In genomic region chr15:91627473-91628309, GRCh38 we compare ENCODE assay signal across 11 cellular contexts.
DNase-seq lines count a peak whose midpoint lies in the region; ATAC-seq and TF ChIP-seq lines count a peak whose summit lies in the region.
"Had no signal": no experiment of that assay in that cellular context is flagged by ENCODE, and none has a peak within 500 bp of the region (broad histone marks: within the 10 kb centered on the region; RNA-seq: fewer than 3 reads in every experiment).

No MANE protein-coding gene starts in this region.

- H3K9ac ChIP-seq in SK-N-SH (no peak overlapping the region), neuronal stem cell (ENCODE audit: low read depth, low read length, poor library complexity) (no peak overlapping the region)
- H3K9ac ChIP-seq: KMS-11 had no signal

- H3K18ac ChIP-seq in neuronal stem cell (ENCODE audit: low read length), result no peak overlapping the region

- H3K27me3 ChIP-seq in SK-N-SH (ENCODE audit: insufficient read depth), result no peaks in the 10 kb centered on the region
- H3K27me3 ChIP-seq in left ventricle myocardium inferior (ENCODE audit: low read depth), result peaks cover 4% of the 10 kb centered on the region
- no peaks in the 10 kb centered on the region for H3K27me3 ChIP-seq in neuronal stem cell (ENCODE audit: control insufficient read depth in 3 of 3, insufficient read depth in 3 of 3, low read depth in 1 of 3, low read length in 3 of 3)

- no peak overlapping the region for H2BK15ac ChIP-seq in neuronal stem cell (ENCODE audit: low read length)

- no peaks in the 10 kb centered on the region for H3K9me3 ChIP-seq in SK-N-SH
- H3K9me3 ChIP-seq in left ventricle myocardium inferior (replicated peaks), result no peaks in the 10 kb centered on the region
- H3K9me3 ChIP-seq in neuronal stem cell (replicated peaks in 1 of 2; ENCODE audit: control insufficient read depth in 2 of 2, insufficient read depth in 1 of 2, low read depth in 1 of 2, low read length in 2 of 2), result no peaks in the 10 kb centered on the region

- H2BK120ac ChIP-seq in neuronal stem cell (ENCODE audit: low read depth, low read length), result no peak overlapping the region

- no peaks in the 10 kb centered on the region for H3K79me2 ChIP-seq in SK-N-SH (ENCODE audit: insufficient read depth)

- CTCF ChIA-PET in SK-N-SH (lab: Yijun Ruan, JAX), result interaction anchor here (0.6 to 2.3 kb wide), 4 partner anchors 13 to 1033 kb away, joined by 3 to 10 read pairs (median 4); no protein-coding TSS in a partner anchor

- no peak overlapping the region for H2BK5ac ChIP-seq in neuronal stem cell (ENCODE audit: low read length)

- POLR2A ChIA-PET in SK-N-SH (lab: Yijun Ruan, JAX), result no interaction called here

- no peak overlapping the region for H4K8ac ChIP-seq in neuronal stem cell (ENCODE audit: low read depth, low read length)

- H2BK12ac ChIP-seq in neuronal stem cell (ENCODE audit: low read length), result no peak overlapping the region

- H3K4ac ChIP-seq in neuronal stem cell (ENCODE audit: low read length), result no peak overlapping the region

- no peaks in the 10 kb centered on the region for H3K36me3 ChIP-seq in SK-N-SH (replicated peaks in 1 of 2; ENCODE audit: control insufficient read depth in 1 of 2, insufficient read depth in 2 of 2, low read length in 1 of 2)
- H3K36me3 ChIP-seq in left ventricle myocardium inferior, result no peaks in the 10 kb centered on the region
- H3K36me3 ChIP-seq in neuronal stem cell (replicated peaks in 1 of 2; ENCODE audit: control insufficient read depth in 2 of 2, insufficient read depth in 2 of 2, low read length in 2 of 2), result no peaks in the 10 kb centered on the region
- H3K36me3 ChIP-seq: WERI-Rb-1 had no signal

- DNase-seq in DMS79 (lab: John Stamatoyannopoulos, UW) (peak; percentile 31), SK-N-SH (peak; percentile 47), left ventricle myocardium inferior (peak; percentile 67), neuronal stem cell (ENCODE audit: low spot score) (no peak), NCI-H1694 treated with DMSO at 0.1 percent for 48 hours (lab: John Stamatoyannopoulos, UW) (no peak), NCI-H82 treated with DMSO at 0.1 percent for 48 hours (lab: John Stamatoyannopoulos, UW; ENCODE audit: unreplicated experiment) (no peak)
- DNase-seq: immature natural killer cell, WERI-Rb-1 had no signal

- H3F3A ChIP-seq in SK-N-SH (replicated peaks; ENCODE audit: insufficient read depth), result no peaks in the 10 kb centered on the region

- H3K79me1 ChIP-seq in neuronal stem cell (ENCODE audit: low read depth, low read length), result no peaks in the 10 kb centered on the region

- no peak overlapping the region for H4K91ac ChIP-seq in neuronal stem cell (ENCODE audit: low read depth, low read length, poor library complexity)

- no peak for ATAC-seq in esophagus mucosa
- ATAC-seq in GM21529 (IDR thresholded peaks at IDR 0.05; ENCODE audit: unreplicated experiment), result no peak

- no peak overlapping the region for H3K4me3 ChIP-seq in SK-N-SH (ENCODE audit: low read depth in 2 of 2, low read length in 1 of 2)
- H3K4me3 ChIP-seq in left ventricle myocardium inferior, result peak overlapping the region; percentile 12
- no peak overlapping the region for H3K4me3 ChIP-seq in neuronal stem cell (ENCODE audit: low read length in 2 of 2)

- intact Hi-C loops in left ventricle myocardium inferior (cut with micrococcal nuclease), result no loop called here

- no peak overlapping the region for H3K27ac ChIP-seq in SK-N-SH (ENCODE audit: low read depth in 2 of 2, low read length in 1 of 2)
- peak overlapping the region; percentile 88 for H3K27ac ChIP-seq in left ventricle myocardium inferior (replicated peaks)
- H3K27ac ChIP-seq in neuronal stem cell (replicated peaks; ENCODE audit: low read length), result no peak overlapping the region
- H3K27ac ChIP-seq: KMS-11, WERI-Rb-1 had no signal

- H3K4me1 ChIP-seq in SK-N-SH (ENCODE audit: control insufficient read depth in 1 of 2, insufficient read depth in 2 of 2, low read depth in 1 of 2, low read length in 1 of 2) (peaks cover 0 to 17% of the 10 kb centered on the region in 2 experiments; a peak in 2 of 4 replicates), left ventricle myocardium inferior (peaks cover 23% of the 10 kb centered on the region), neuronal stem cell (ENCODE audit: control insufficient read depth in 2 of 2, insufficient read depth in 1 of 2, low read depth in 1 of 2, low read length in 2 of 2) (peaks cover 2 to 10% of the 10 kb centered on the region in 2 donors)

- no peaks in the 10 kb centered on the region for H3K9me2 ChIP-seq in SK-N-SH

- H3K4me2 ChIP-seq in SK-N-SH, result no peak overlapping the region
- H3K4me2 ChIP-seq in neuronal stem cell (ENCODE audit: insufficient read depth, low read length, poor library complexity, severe bottlenecking), result no peak overlapping the region
- H3K4me2 ChIP-seq: KMS-11 had no signal

- peak in 1 of 2 experiments; percentile 46; a peak in 1 of 4 replicates for TF ChIP-seq EP300 in SK-N-SH (IDR thresholded peaks at IDR 0.05; ENCODE audit: borderline replicate concordance in 1 of 2, low read depth in 1 of 2, low read length in 1 of 2)

- no peak overlapping the region for H3K23ac ChIP-seq in neuronal stem cell (ENCODE audit: low read depth, low read length, poor library complexity)

- TF ChIP-seq RAD21 in SK-N-SH (IDR thresholded peaks at IDR 0.05; ENCODE audit: low read length), result no peak

- no peaks in the 10 kb centered on the region for H4K20me1 ChIP-seq in SK-N-SH (ENCODE audit: insufficient read depth)

- H2AFZ ChIP-seq in SK-N-SH (ENCODE audit: low read depth), result no peak overlapping the region
- peak overlapping the region; percentile 3 for H2AFZ ChIP-seq in neuronal stem cell (ENCODE audit: low read length)

- 45% methylated on average over 6 of the region's 11 CpGs for WGBS in SK-N-SH (ENCODE audit: low lambda C conversion rate)
- WGBS in neuronal stem cell (ENCODE audit: extremely low coverage in 2 of 2, insufficient read length in 2 of 2, insufficient replicate concordance in 1 of 2), 2 donors, result no CpG with 5 or more reads among the region's 11 CpGs

- no peak for TF ChIP-seq CTCF in SK-N-SH (IDR thresholded peaks at IDR 0.05)
- no peak for TF ChIP-seq CTCF in left ventricle myocardium inferior (IDR thresholded peaks at IDR 0.05; ENCODE audit: borderline replicate concordance)

- H3K14ac ChIP-seq in neuronal stem cell (ENCODE audit: low read length), result no peak overlapping the region

- no peak overlapping the region for H2AK5ac ChIP-seq in neuronal stem cell (ENCODE audit: low read depth, low read length)

TF ChIP-seq in SK-N-SH, 30 proteins besides CTCF, POLR2A, EP300 and RAD21:
- TF ChIP-seq TCF12 (IDR thresholded peaks at IDR 0.05), result peak; percentile 12; the same call in 1 of the 2 replicates
- no peak for TF ChIP-seq NFIC (IDR thresholded peaks at IDR 0.05; ENCODE audit: borderline replicate concordance)
- peak; percentile 94 for TF ChIP-seq RCOR1 (IDR thresholded peaks at IDR 0.05; ENCODE audit: low read length)
- peak; percentile 74 for TF ChIP-seq GATA2 (CRISPR knock-in tag; IDR thresholded peaks at IDR 0.05)
- TF ChIP-seq TAF1 (IDR thresholded peaks at IDR 0.05; ENCODE audit: borderline replicate concordance, low read depth, low read length), result no peak

Comparison
In these comparisons a context has a peak if more than half of its experiments do, and no peak if none do; other contexts are left out.
1. DNase-seq: peak in DMS79 (single experiment), SK-N-SH (single experiment) and left ventricle myocardium inferior (single experiment); none in neuronal stem cell (single experiment), NCI-H1694 treated with DMSO at 0.1 percent for 48 hours (single experiment) and NCI-H82 treated with DMSO at 0.1 percent for 48 hours (single experiment).